Comparison of ENCODE assay signal across 24 cellular contexts in genomic region chr2:121173806-121174205, GRCh38.
"Had no signal": no experiment of that assay in that cellular context is flagged by ENCODE, and none has a peak within 500 bp of the region (broad histone marks: within the 10 kb centered on the region; RNA-seq: fewer than 3 reads in every experiment).

No MANE protein-coding gene starts in this region.

- H3K9me3 ChIP-seq: upper lobe of left lung, vagina had no signal

- H3K36me3 ChIP-seq: esophagus muscularis mucosa, left ventricle myocardium inferior, lower lobe of right lung, sigmoid colon, tibial artery, upper lobe of left lung, vagina had no signal

- H3K27ac Mint-ChIP-seq: immature natural killer cell; naive B cell; nephron; stimulated activated naive B cell treated with anti-CD40 and anti-IgM and Interleukin-4, amounts not matched to agents 10 μg/mL and 1 μg/mL and 100 μg/mL, for 72 hours; stimulated activated naive CD8-positive, alpha-beta T cell treated with anti-CD3 and anti-CD28 coated beads, Interleukin-15, amount 100 ng/mL, for 72 hours had no signal

- ATAC-seq: lower lobe of right lung; stimulated activated naive B cell treated with anti-CD40 and anti-IgM and Interleukin-4, amounts not matched to agents 10 μg/mL and 1 μg/mL and 100 μg/mL, for 72 hours; stimulated activated naive CD8-positive, alpha-beta T cell treated with anti-CD3 and anti-CD28 coated beads, Interleukin-15, amount 100 ng/mL, for 72 hours had no signal

- H3K4me3 ChIP-seq: dorsolateral prefrontal cortex, esophagus muscularis mucosa, left ventricle myocardium inferior, lower lobe of right lung, psoas muscle, sigmoid colon, skin epidermis, tibial artery, upper lobe of left lung, vagina had no signal

- H3K4me3 Mint-ChIP-seq: immature natural killer cell; naive B cell; nephron; stimulated activated naive B cell treated with anti-CD40 and anti-IgM and Interleukin-4, amounts not matched to agents 10 μg/mL and 1 μg/mL and 100 μg/mL, for 72 hours; stimulated activated naive CD8-positive, alpha-beta T cell treated with anti-CD3 and anti-CD28 coated beads, Interleukin-15, amount 100 ng/mL, for 72 hours had no signal

- DNase-seq: cortex of kidney; dorsolateral prefrontal cortex; effector CD8-positive, alpha-beta T cell; foreskin fibroblast; immature natural killer cell; kidney; left cardiac atrium; left ventricle myocardium inferior; lower lobe of right lung; mesenchymal stem cell; naive B cell; psoas muscle; sigmoid colon; stimulated activated CD4-positive, alpha-beta T cell treated with anti-CD3 and anti-CD28 coated beads, Interleukin-2, amount 100 ng/mL, for 24 hours; stimulated activated CD4-positive, alpha-beta T cell treated with anti-CD3 and anti-CD28 coated beads, Interleukin-4, amount 100 ng/mL, for 4 hours; stimulated activated naive B cell treated with anti-CD40 and anti-IgM and Interleukin-4, amounts not matched to agents 10 μg/mL and 1 μg/mL and 100 μg/mL, for 72 hours; stimulated activated naive CD8-positive, alpha-beta T cell treated with anti-CD3 and anti-CD28 coated beads, Interleukin-15, amount 100 ng/mL, for 72 hours; substantia nigra; tibial artery; upper lobe of left lung had no signal

- H3K4me1 Mint-ChIP-seq: immature natural killer cell; naive B cell; nephron; stimulated activated naive B cell treated with anti-CD40 and anti-IgM and Interleukin-4, amounts not matched to agents 10 μg/mL and 1 μg/mL and 100 μg/mL, for 72 hours; stimulated activated naive CD8-positive, alpha-beta T cell treated with anti-CD3 and anti-CD28 coated beads, Interleukin-15, amount 100 ng/mL, for 72 hours had no signal

- H3K4me1 ChIP-seq: esophagus muscularis mucosa, lower lobe of right lung, psoas muscle, sigmoid colon, tibial artery, upper lobe of left lung had no signal

- H3K27me3 ChIP-seq: sigmoid colon, upper lobe of left lung, vagina had no signal

- H3K27ac ChIP-seq: esophagus muscularis mucosa, lower lobe of right lung, psoas muscle, sigmoid colon, tibial artery, upper lobe of left lung, vagina had no signal
